11 cellular contexts compared by ENCODE assay signal in genomic region chr11:117375960-117376359, GRCh38.
"Had no signal": no experiment of that assay in that cellular context is flagged by ENCODE, and none has a peak within 500 bp of the region (broad histone marks: within the 10 kb centered on the region; RNA-seq: fewer than 3 reads in every experiment).

No MANE protein-coding gene starts in this region.

- DNase-seq: activated CD4-positive, alpha-beta T cell treated with anti-CD3 and anti-CD28 coated beads, Interleukin-2, amount 50 U/mL, for 4 hours; activated effector memory CD4-positive, alpha-beta T cell treated with Interleukin-2 at 50 U/mL for 16 hours; activated naive CD8-positive, alpha-beta T cell treated with anti-CD3 and anti-CD28 coated beads for 36 hours; activated T-cell treated with anti-CD3 and anti-CD28 coated beads, Interleukin-2, amount 50 U/mL, for 24 hours; cortex of kidney; effector CD8-positive, alpha-beta T cell; gastrocnemius medialis; mesenchymal stem cell; stimulated activated CD4-positive, alpha-beta T cell treated with anti-CD3 and anti-CD28 coated beads, Interleukin-2, amount 100 ng/mL, for 24 hours; stimulated activated naive CD4-positive, alpha-beta T cell treated with Interleukin-2 at 50 U/mL for 16 hours; trophoblast cell had no signal
